ENCODE assay signal across 1 cellular context in genomic region chr20:63494420-63495166, GRCh38.
TF ChIP-seq lines count a peak whose summit lies in the region.

No MANE protein-coding gene starts in this region.

TF ChIP-seq in HepG2, 621 proteins besides CTCF, POLR2A, EP300 and RAD21:
- TF ChIP-seq HOXA3 (CRISPR knock-in tag; IDR thresholded peaks at IDR 0.05) (0 out of 2 replicates have a peak, but pooled peaks have one; percentile 27), ZNF607 (CRISPR knock-in tag; IDR thresholded peaks at IDR 0.05; ENCODE audit: borderline replicate concordance) (no peak), ZNF691 (CRISPR knock-in tag; IDR thresholded peaks at IDR 0.05; ENCODE audit: borderline replicate concordance, low read depth) (no peak), IKZF5 (CRISPR knock-in tag; IDR thresholded peaks at IDR 0.05) (no peak), ZNF329 (CRISPR knock-in tag; IDR thresholded peaks at IDR 0.05; ENCODE audit: low read depth) (no peak), IKZF1 (IDR thresholded peaks at IDR 0.05) (no peak), ZMYM2 (CRISPR knock-in tag; IDR thresholded peaks at IDR 0.05) (no peak), RELA (CRISPR knock-in tag; IDR thresholded peaks at IDR 0.05) (no peak), HNRNPL (IDR thresholded peaks at IDR 0.05; ENCODE audit: low read depth, low read length) (peak; percentile 56; the same call in 1 of the 2 replicates), ZNF430 (CRISPR knock-in tag; IDR thresholded peaks at IDR 0.05) (no peak), HES4 (CRISPR knock-in tag; IDR thresholded peaks at IDR 0.05; ENCODE audit: borderline replicate concordance) (no peak), TAF15 (IDR thresholded peaks at IDR 0.05; ENCODE audit: low read depth, low read length, poor library complexity, severe bottlenecking) (peak; percentile 43), DNMT1 (CRISPR knock-in tag; IDR thresholded peaks at IDR 0.05) (no peak)
